ENCODE assay signal across 20 cellular contexts in genomic region chr7:123022576-123022975, GRCh38. TPM values are rescaled to one million over a fixed set of nuclear protein-coding genes. Genes with fewer than 3 reads are reported as not detected.
DNase-seq lines count a peak whose midpoint lies in the region; ATAC-seq and TF ChIP-seq lines count a peak whose summit lies in the region.
"Had no signal": no experiment of that assay in that cellular context is flagged by ENCODE, and none has a peak within 500 bp of the region (broad histone marks: within the 10 kb centered on the region; RNA-seq: fewer than 3 reads in every experiment).

No MANE protein-coding gene starts in this region.

- H3K27ac ChIP-seq in ACC112 (ENCODE audit: low read depth, low read length) (peak overlapping the region; percentile 24; the same call in 1 of the 2 replicates), RWPE2 (ENCODE audit: poor library complexity, severe bottlenecking) (peak overlapping the region; percentile 89), left ventricle myocardium inferior (replicated peaks) (no peak overlapping the region)
- H3K27ac ChIP-seq: BLaER1, GM23248 had no signal

- H3K4me3 ChIP-seq in ACC112 (ENCODE audit: low read depth, low read length) = no peak overlapping the region
- no peak overlapping the region for H3K4me3 ChIP-seq in RWPE2 (ENCODE audit: severe bottlenecking)
- no peak overlapping the region for H3K4me3 ChIP-seq in choroid plexus epithelial cell (ENCODE audit: low read depth, low read length)
- H3K4me3 ChIP-seq in left ventricle myocardium inferior = no peak overlapping the region
- H3K4me3 ChIP-seq: BLaER1, GM23248 had no signal

- H3K27me3 ChIP-seq in ACC112 (ENCODE audit: insufficient read depth, low read length) (no peaks in the 10 kb centered on the region), RWPE2 (ENCODE audit: insufficient read depth, poor library complexity, severe bottlenecking) (no peaks in the 10 kb centered on the region), left ventricle myocardium inferior (ENCODE audit: low read depth) (no peaks in the 10 kb centered on the region)
- H3K27me3 ChIP-seq: BLaER1 had no signal

- no peak for TF ChIP-seq CTCF in RWPE2 (IDR thresholded peaks at IDR 0.05; ENCODE audit: poor library complexity, severe bottlenecking)
- TF ChIP-seq CTCF in choroid plexus epithelial cell (conservative IDR thresholded peaks at IDR 0.05; ENCODE audit: low read depth, low read length) = no peak
- no peak for TF ChIP-seq CTCF in left ventricle myocardium inferior (IDR thresholded peaks at IDR 0.05; ENCODE audit: borderline replicate concordance)

- ATAC-seq in RWPE2 (ENCODE audit: low read depth) = peak; percentile 50; the same call in 2 of the 3 replicates
- ATAC-seq in HG03280 (IDR thresholded peaks at IDR 0.05; ENCODE audit: unreplicated experiment) = no peak
- ATAC-seq: CD8-positive, alpha-beta T cell; HepG2 had no signal

- no peak for DNase-seq in RWPE2 (ENCODE audit: low spot score)
- DNase-seq in choroid plexus epithelial cell (ENCODE audit: low read depth) = peak; percentile 80
- peak; percentile 91 for DNase-seq in iris pigment epithelial cell (ENCODE audit: low read depth)
- DNase-seq in NCI-H187 (lab: John Stamatoyannopoulos, UW) = no peak
- DNase-seq in NCI-H2196 treated with DMSO at 0.1 percent for 48 hours (lab: John Stamatoyannopoulos, UW; ENCODE audit: unreplicated experiment) = no peak
- DNase-seq in left ventricle myocardium inferior = no peak
- DNase-seq: 8988T; CD8-positive, alpha-beta T cell; GM23248; KBM-7; NCI-H1436; NCI-H2081; NCI-H2171 treated with DMSO at 0.1 percent for 48 hours; NCI-H446 treated with DMSO at 0.1 percent for 48 hours; Right ventricle myocardium superior had no signal

- peaks cover 20% of the 10 kb centered on the region for H3K4me1 ChIP-seq in ACC112 (ENCODE audit: control insufficient read depth, insufficient read depth, low read length, unreplicated experiment)
- peaks cover 22% of the 10 kb centered on the region for H3K4me1 ChIP-seq in RWPE2 (ENCODE audit: insufficient read depth, poor library complexity, severe bottlenecking)
- no peaks in the 10 kb centered on the region for H3K4me1 ChIP-seq in left ventricle myocardium inferior
- H3K4me1 ChIP-seq: BLaER1 had no signal

- H2AFZ ChIP-seq in ACC112 (ENCODE audit: low read length, unreplicated experiment) = no peak overlapping the region
- H2AFZ ChIP-seq: GM23248 had no signal

- H3K36me3 ChIP-seq in ACC112 (ENCODE audit: insufficient read depth, low read length) (no peaks in the 10 kb centered on the region), RWPE2 (ENCODE audit: low read depth) (no peaks in the 10 kb centered on the region), left ventricle myocardium inferior (no peaks in the 10 kb centered on the region)
- H3K36me3 ChIP-seq: BLaER1 had no signal

- no peaks in the 10 kb centered on the region for H3K79me2 ChIP-seq in ACC112 (ENCODE audit: control insufficient read depth, insufficient read depth, low read length, unreplicated experiment)

- intact Hi-C loops in left ventricle myocardium inferior (cut with micrococcal nuclease) = no loop called here

- no peaks in the 10 kb centered on the region for H3K9me3 ChIP-seq in RWPE2 (ENCODE audit: severe bottlenecking)
- H3K9me3 ChIP-seq in left ventricle myocardium inferior (replicated peaks) = peaks cover 28% of the 10 kb centered on the region

RNA-seq across cellular contexts. Expression of gene TAS2R16, which starts 27.1 kb away (rescaled TPM):
- total RNA-seq in left ventricle myocardium inferior = not detected
- total RNA-seq: CD8-positive, alpha-beta T cell; GM23248; HepG2; M059J; Right ventricle myocardium superior had no signal

Comparison
In these comparisons a context has a peak if more than half of its experiments do, and no peak if none do; other contexts are left out.
1. DNase-seq: peak in choroid plexus epithelial cell (single experiment) and iris pigment epithelial cell (single experiment); none in RWPE2 (single experiment), NCI-H187 (0 of 2), NCI-H2196 treated with DMSO at 0.1 percent for 48 hours (single experiment) and left ventricle myocardium inferior (single experiment).